ENCODE assay signal across 7 cellular contexts in genomic region chr4:13169731-13170130, GRCh38.
"Had no signal": no experiment of that assay in that cellular context is flagged by ENCODE, and none has a peak within 500 bp of the region (broad histone marks: within the 10 kb centered on the region; RNA-seq: fewer than 3 reads in every experiment).

No MANE protein-coding gene starts in this region.

- H3K36me3 ChIP-seq: HAP-1 had no signal

- FAIRE-seq: HTR-8/SVneo had no signal

- H3K4me1 ChIP-seq: HAP-1 had no signal

- H3K4me3 ChIP-seq: HAP-1 had no signal

- ATAC-seq: HCT116 had no signal

- H3K9me3 ChIP-seq: HAP-1 had no signal

- H3K27ac Mint-ChIP-seq: HFFc6 had no signal

- DNase-seq: GOT3, H7, HFFc6, IMR-90 had no signal

- H3K4me3 Mint-ChIP-seq: HFFc6 had no signal
